ENCODE assay signal across 21 cellular contexts in genomic region chr2:43944915-43945314, GRCh38. TPM values are rescaled to one million over a fixed set of nuclear protein-coding genes. Genes with fewer than 3 reads are reported as not detected.
DNase-seq lines count a peak whose midpoint lies in the region; ATAC-seq, FAIRE-seq and TF ChIP-seq lines count a peak whose summit lies in the region.
"Had no signal": no experiment of that assay in that cellular context is flagged by ENCODE, and none has a peak within 500 bp of the region (broad histone marks: within the 10 kb centered on the region; RNA-seq: fewer than 3 reads in every experiment).

No MANE protein-coding gene starts in this region.

- TF ChIP-seq POLR2A in H54 (IDR thresholded peaks at IDR 0.05; ENCODE audit: low read depth, low read length): no peak

- peak; percentile 68 for FAIRE-seq in H54 (lab: Jason Lieb, UNC)
- FAIRE-seq: colon had no signal

- no peaks in the 10 kb centered on the region for H4K20me1 ChIP-seq in Karpas-422 (ENCODE audit: insufficient read depth, low read depth, low read length)

- no peaks in the 10 kb centered on the region for H3K9me3 ChIP-seq in Karpas-422 (ENCODE audit: low read length)
- H3K9me3 ChIP-seq in SK-N-MC (ENCODE audit: low read depth, low read length): no peaks in the 10 kb centered on the region
- H3K9me3 ChIP-seq: adrenal gland, esophagus squamous epithelium, sigmoid colon, tibial nerve had no signal

- H3K27ac ChIP-seq in Karpas-422 (ENCODE audit: low read length): peak overlapping the region; percentile 32; the same call in 1 of the 2 replicates
- peak overlapping the region; percentile 37; the same call in 1 of the 2 replicates for H3K27ac ChIP-seq in SK-N-MC
- H3K27ac ChIP-seq: adrenal gland, esophagus squamous epithelium, parathyroid adenoma, RWPE1, sigmoid colon, tibial nerve had no signal

- H3K36me3 ChIP-seq in Karpas-422 (ENCODE audit: insufficient read depth, low read length) (peaks cover 84% of the 10 kb centered on the region), SK-N-MC (ENCODE audit: insufficient read depth, low read length) (peaks cover 90% of the 10 kb centered on the region)

- H2AFZ ChIP-seq in Karpas-422 (ENCODE audit: low read length): no peak overlapping the region
- H2AFZ ChIP-seq: parathyroid adenoma had no signal

- H3K4me1 ChIP-seq in Karpas-422 (ENCODE audit: low read length): peaks cover 35% of the 10 kb centered on the region
- H3K4me1 ChIP-seq: esophagus squamous epithelium, sigmoid colon had no signal

- H3K4me3 ChIP-seq in Karpas-422 (ENCODE audit: low read length) (no peak overlapping the region), SK-N-MC (no peak overlapping the region)
- H3K4me3 ChIP-seq: adrenal gland, esophagus squamous epithelium, lung, sigmoid colon, tibial nerve had no signal

- no peak for TF ChIP-seq CTCF in GM10266 (IDR thresholded peaks at IDR 0.05; ENCODE audit: control insufficient read depth, insufficient read depth, low read depth, missing control alignments)

- no peaks in the 10 kb centered on the region for H3K27me3 ChIP-seq in Karpas-422 (ENCODE audit: low read length)
- H3K27me3 ChIP-seq: adrenal gland, esophagus squamous epithelium, sigmoid colon, tibial nerve had no signal

- H3K9me2 ChIP-seq in Karpas-422 (replicated peaks; ENCODE audit: insufficient read depth, low read length): no peaks in the 10 kb centered on the region

- ATAC-seq in HG02798 (IDR thresholded peaks at IDR 0.05; ENCODE audit: poor library complexity, unreplicated experiment): no peak
- ATAC-seq: activated CD4-positive, alpha-beta T cell treated with anti-CD3 and anti-CD28 coated beads for 36 hours; activated T-cell treated with anti-CD3 and anti-CD28 coated beads, Interleukin-2, amount 50 U/mL, for 4 hours had no signal

- H3K9ac ChIP-seq in Karpas-422 (ENCODE audit: low read length): no peak overlapping the region
- H3K9ac ChIP-seq in SK-N-MC (ENCODE audit: insufficient read length): no peak overlapping the region
- H3K9ac ChIP-seq: parathyroid adenoma had no signal

- H3K79me2 ChIP-seq in Karpas-422 (ENCODE audit: low read length): peaks cover 57% of the 10 kb centered on the region
- H3K79me2 ChIP-seq: parathyroid adenoma had no signal

- DNase-seq in H54 (ENCODE audit: insufficient read length, low spot score): no peak
- peak; percentile 59 for DNase-seq in Karpas-422
- DNase-seq in SK-N-MC (ENCODE audit: low read depth, low spot score): no peak
- DNase-seq in inferior parietal cortex (ENCODE audit: extremely low spot score): peak; percentile 21
- DNase-seq in GM10266 (ENCODE audit: extremely low spot score): no peak
- no peak for DNase-seq in NCI-H226
- DNase-seq: activated CD4-positive, alpha-beta T cell treated with anti-CD3 and anti-CD28 coated beads for 36 hours; activated naive CD4-positive, alpha-beta T cell; activated T-cell treated with anti-CD3 and anti-CD28 coated beads, Interleukin-2, amount 50 U/mL, for 4 hours; adrenal gland; CD4-positive, CD25-positive, alpha-beta regulatory T cell; esophagus squamous epithelium; MV-4-11; NCI-H2081 treated with DMSO at 0.1 percent for 48 hours; sigmoid colon had no signal

- no peak overlapping the region for H3K4me2 ChIP-seq in Karpas-422 (ENCODE audit: low read depth, low read length, poor library complexity, severe bottlenecking)

RNA-seq across cellular contexts. Expression of gene LRPPRC, which starts 50.9 kb away (rescaled TPM):
- total RNA-seq in Karpas-422 (2014; rRNA removed; shearing (Covaris generic); ENCODE audit: low replicate concordance): 62.9 and 82.7 TPM in 2 replicates

Comparison
In these comparisons a context has a peak if more than half of its experiments do, and no peak if none do; other contexts are left out.
1. DNase-seq: peak in Karpas-422 (single experiment) and inferior parietal cortex (single experiment); none in H54 (single experiment), SK-N-MC (single experiment), GM10266 (single experiment) and NCI-H226 (single experiment).